ENCODE assay signal across 18 cellular contexts in the genomic region with DNA sequence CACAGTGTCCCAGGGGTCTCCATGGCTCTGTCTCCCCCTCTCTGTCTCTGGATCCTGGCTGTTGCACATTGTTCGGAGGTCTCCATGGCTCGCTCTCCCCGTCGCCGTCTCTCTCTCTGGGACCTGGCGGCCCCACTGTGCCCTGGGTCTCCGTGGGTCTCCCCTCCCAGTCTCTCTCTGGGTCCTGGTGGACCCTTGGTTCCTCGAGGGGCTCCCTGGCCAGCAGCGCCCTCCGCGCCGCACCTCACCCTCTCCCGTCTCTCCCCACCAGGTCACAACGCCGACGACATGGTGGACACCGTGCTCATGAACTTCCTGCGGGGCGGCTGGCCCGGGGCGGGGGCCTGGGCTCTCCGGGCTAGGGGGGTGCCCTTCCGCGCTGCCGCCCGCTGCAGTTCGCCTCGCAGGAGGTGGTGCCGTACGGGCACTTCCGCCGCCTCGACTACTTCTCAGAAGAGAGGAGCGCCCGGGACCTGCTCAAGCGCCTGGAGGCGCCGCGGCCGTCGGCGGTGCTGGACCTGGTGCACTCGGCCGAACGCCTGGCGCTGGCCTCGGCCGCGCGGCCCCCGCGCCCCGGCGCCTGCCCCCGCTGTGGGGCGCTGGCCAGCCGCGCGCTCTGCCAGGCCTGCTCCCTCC. TPM values are rescaled to one million over a fixed set of nuclear protein-coding genes. Genes with fewer than 3 reads are reported as not detected.
DNase-seq lines count a peak whose midpoint lies in the region; ATAC-seq and TF ChIP-seq lines count a peak whose summit lies in the region.
"Had no signal": no experiment of that assay in that cellular context is flagged by ENCODE, and none has a peak within 500 bp of the region (broad histone marks: within the 10 kb centered on the region; RNA-seq: fewer than 3 reads in every experiment).

No MANE protein-coding gene starts in this region.

- H3K9me2 ChIP-seq in OCI-LY1 (ENCODE audit: low read depth, low read length): no peaks in the 10 kb centered on the region

- no peaks in the 10 kb centered on the region for H3K79me2 ChIP-seq in OCI-LY1 (ENCODE audit: insufficient read depth, low read length)

- TF ChIP-seq EP300 in upper lobe of left lung (IDR thresholded peaks at IDR 0.05): no peak

- no peak overlapping the region for H3K9ac ChIP-seq in OCI-LY1 (ENCODE audit: low read length)

- H3K4me3 ChIP-seq in OCI-LY1 (ENCODE audit: low read depth, low read length, poor library complexity, severe bottlenecking) (peak overlapping the region; percentile 7), upper lobe of left lung (peak overlapping the region in 1 of 4 donors; percentile 32)
- H3K4me3 ChIP-seq: tibial artery had no signal

- H3K9me3 ChIP-seq in OCI-LY1 (ENCODE audit: low read length): no peaks in the 10 kb centered on the region
- H3K9me3 ChIP-seq in upper lobe of left lung: no peaks in the 10 kb centered on the region
- H3K9me3 ChIP-seq: tibial artery had no signal

- no peaks in the 10 kb centered on the region for H4K20me1 ChIP-seq in OCI-LY1 (ENCODE audit: insufficient read depth, low read length)

- H3K27me3 ChIP-seq in OCI-LY1 (ENCODE audit: insufficient read depth, low read length) (peaks cover 3% of the 10 kb centered on the region; the same call in 1 of the 2 replicates), upper lobe of left lung (peaks cover 0 to 11% (median 2%) of the 10 kb centered on the region in 4 donors)

- H3K36me3 ChIP-seq in OCI-LY1 (ENCODE audit: insufficient read depth, low read length) (no peaks in the 10 kb centered on the region; the same call in 1 of the 2 replicates), upper lobe of left lung (no peaks in the 10 kb centered on the region)
- H3K36me3 ChIP-seq: tibial artery had no signal

- 20 to 33% methylated on average over 13 to 16 of the region's 59 CpGs for whole genome bisulfite sequencing in upper lobe of left lung, 2 donors

- TF ChIP-seq POLR2A in upper lobe of left lung (IDR thresholded peaks at IDR 0.05): no peak

- DNase-seq in cardiac septum (ENCODE audit: low spot score) (peak; percentile 83), left ventricle myocardium superior (no peak), iPS-NIHi11 (ENCODE audit: low spot score) (peak; percentile 62), upper lobe of left lung (peak; percentile 27 to 85), NOMO-1 treated with dmso at 0.1 percent for 144 hours (lab: John Stamatoyannopoulos, UW; ENCODE audit: unreplicated experiment) (no peak), SHP77 treated with DMSO at 0.1 percent for 48 hours (lab: John Stamatoyannopoulos, UW) (no peak), T-helper 2 cell (no peak)
- DNase-seq: ACHN; activated CD4-positive, alpha-beta T cell treated with anti-CD3 and anti-CD28 coated beads for 4 hours; anterior cingulate cortex; NCI-H1417 treated with DMSO at 0.1 percent for 48 hours; NK-92 treated with Interleukin-12 subunit alpha and Interleukin-12 subunit beta, amount 100 ng/mL, for 24 hours; T-helper 17 cell; tibial artery had no signal

- H3K4me1 ChIP-seq in OCI-LY1 (ENCODE audit: insufficient read depth, low read length, severe bottlenecking) (peaks cover 8% of the 10 kb centered on the region), upper lobe of left lung (peaks cover 0 to 10% (median 1%) of the 10 kb centered on the region in 4 donors)
- H3K4me1 ChIP-seq: tibial artery had no signal

- no peaks in the 10 kb centered on the region for H3F3A ChIP-seq in OCI-LY1 (ENCODE audit: insufficient read depth, low read length)

- ATAC-seq in left ventricle myocardium superior (no peak), upper lobe of left lung (ENCODE audit: low FRiP score in 2 of 2) (no peak)
- ATAC-seq: T-helper 17 cell had no signal

- H2AFZ ChIP-seq in OCI-LY1 (ENCODE audit: low read length): no peak overlapping the region

- H3K27ac ChIP-seq in OCI-LY1 (ENCODE audit: low read depth, low read length, poor library complexity, severe bottlenecking) (no peak overlapping the region), upper lobe of left lung (peak overlapping the region in 1 of 4 donors; percentile 40)
- H3K27ac ChIP-seq: tibial artery had no signal

- no peak for TF ChIP-seq CTCF in OCI-LY1 (IDR thresholded peaks at IDR 0.05; ENCODE audit: low read length)
- no peak for TF ChIP-seq CTCF in upper lobe of left lung (IDR thresholded peaks at IDR 0.05)

- peak overlapping the region; percentile 23; the same call in 1 of the 2 replicates for H3K4me2 ChIP-seq in OCI-LY1 (ENCODE audit: low read length)

- intact Hi-C loops in cardiac septum (cut with DNase I) (no loop called here), left ventricle myocardium superior (cut with micrococcal nuclease) (no loop called here)

RNA-seq across cellular contexts. Expression of a gene that starts 29.1 kb away (rescaled TPM):
- total RNA-seq in cardiac septum (0.94 TPM), left ventricle myocardium superior (0.84 TPM), upper lobe of left lung (1 to 10 TPM in 3 of 6 donors, under 1 TPM in 1, not detected in 2; 0.46 to 9.4 (median 5.7) TPM)
- total RNA-seq: chondrocyte, HT-29, renal cortical epithelial cell had no signal

RNA-seq across cellular contexts. Expression of a gene that starts 30.0 kb away (rescaled TPM):
- 7.8 TPM for total RNA-seq in cardiac septum
- total RNA-seq in left ventricle myocardium superior: 10.7 TPM
- total RNA-seq in upper lobe of left lung: 10 to 100 TPM in 4 of 6 donors, 1 to 10 TPM in 2; 5.3 to 23.3 (median 12.0) TPM

RNA-seq across cellular contexts. Expression of a gene that starts 45.6 kb away (rescaled TPM):
- total RNA-seq in cardiac septum: 1.2 TPM
- total RNA-seq in left ventricle myocardium superior: 0.94 TPM
- total RNA-seq in upper lobe of left lung: 10 to 100 TPM in 4 of 6 donors, 1 to 10 TPM in 1, not detected in 1; 5.0 to 44.6 (median 22.3) TPM
- total RNA-seq: chondrocyte, HT-29, renal cortical epithelial cell had no signal

Comparison
In these comparisons a context has a peak if more than half of its experiments do, and no peak if none do; other contexts are left out.
1. DNase-seq: peak in cardiac septum (single experiment), iPS-NIHi11 (single experiment) and upper lobe of left lung (2 of 2); none in left ventricle myocardium superior (single experiment), NOMO-1 treated with dmso at 0.1 percent for 144 hours (single experiment), SHP77 treated with DMSO at 0.1 percent for 48 hours (single experiment) and T-helper 2 cell (0 of 5).